ENCODE assay signal across 8 cellular contexts in genomic region chr6:130366011-130366963, GRCh38. TPM values are rescaled to one million over a fixed set of nuclear protein-coding genes. Genes with fewer than 3 reads are reported as not detected.
DNase-seq lines count a peak whose midpoint lies in the region; ATAC-seq, FAIRE-seq and TF ChIP-seq lines count a peak whose summit lies in the region.

Gene TMEM200A (plus strand): TSS chr6:130366017. CDS start chr6:130440423, 74,406 bp downstream.

- H3K4me1 Mint-ChIP-seq in endodermal cell: peaks cover 10% of the 10 kb centered on the region

- H3K4me3 ChIP-seq in endodermal cell (ENCODE audit: low read length) (peak within 1 kb of the TSS; percentile 85), mesodermal cell (ENCODE audit: extremely low read depth, insufficient read depth, low read length, poor library complexity, severe bottlenecking) (peak within 1 kb of the TSS; percentile 71)

- H3K36me3 Mint-ChIP-seq in endodermal cell (ENCODE audit: low read depth): no peaks in the 10 kb centered on the region

- peak; percentile 40 for ATAC-seq in HG03432 (IDR thresholded peaks at IDR 0.05; ENCODE audit: unreplicated experiment)

- peak within 1 kb of the TSS; percentile 43 for H3K9ac ChIP-seq in endodermal cell (ENCODE audit: extremely low read depth, low read length, poor library complexity, severe bottlenecking)

- FAIRE-seq in GM12891 (lab: Jason Lieb, UNC): peak; percentile 13

- H3K36me3 ChIP-seq in endodermal cell (ENCODE audit: control insufficient read depth, insufficient read depth, low read length) (no peaks in the 10 kb centered on the region), mesodermal cell (ENCODE audit: control insufficient read depth, insufficient read depth, low read length) (no peaks in the 10 kb centered on the region)

- H3K27ac Mint-ChIP-seq in endodermal cell: peak within 1 kb of the TSS; percentile 38

- H3K9me3 Mint-ChIP-seq in endodermal cell: no peaks in the 10 kb centered on the region

- H3K4me1 ChIP-seq in endodermal cell (ENCODE audit: control insufficient read depth, insufficient read depth, low read length): no peaks in the 10 kb centered on the region
- H3K4me1 ChIP-seq in mesodermal cell (ENCODE audit: control insufficient read depth, insufficient read depth, low read length, poor library complexity, severe bottlenecking): no peaks in the 10 kb centered on the region

- H3K27me3 ChIP-seq in endodermal cell (ENCODE audit: control insufficient read depth, insufficient read depth, low read length, poor library complexity, severe bottlenecking): peaks cover 24% of the 10 kb centered on the region

- peak within 1 kb of the TSS; percentile 82 for H3K4me3 Mint-ChIP-seq in endodermal cell

- peak; percentile 16 for DNase-seq in GM12891 (ENCODE audit: insufficient read length, low spot score)
- peak; percentile 17 to 36 for DNase-seq in activated CD4-positive, alpha-beta T cell treated with anti-CD3 and anti-CD28 coated beads, Interleukin-2, amount 50 U/mL, for 4 hours
- DNase-seq in endodermal cell: peak; percentile 87
- DNase-seq in stimulated activated naive CD4-positive, alpha-beta T cell treated with Interleukin-2 at 50 U/mL for 16 hours (lab: John Stamatoyannopoulos, UW): peak; percentile 17
- no peak for DNase-seq in NCI-H446 treated with DMSO at 0.1 percent for 48 hours (lab: John Stamatoyannopoulos, UW)
- DNase-seq in NOMO-1 treated with dmso at 0.1 percent for 144 hours (lab: John Stamatoyannopoulos, UW; ENCODE audit: unreplicated experiment): no peak

- peak; percentile 55 for TF ChIP-seq CTCF in endodermal cell (conservative IDR thresholded peaks at IDR 0.05)

- no peak within 1 kb of the TSS for H3K27ac ChIP-seq in endodermal cell (ENCODE audit: low read depth, low read length)
- H3K27ac ChIP-seq in mesodermal cell (ENCODE audit: low read depth, low read length, severe bottlenecking): peak within 1 kb of the TSS; percentile 39

- no peak for TF ChIP-seq POLR2A in GM12891 (IDR thresholded peaks at IDR 0.05; ENCODE audit: low read depth, low read length)

- WGBS in endodermal cell (ENCODE audit: insufficient coverage in 1 of 2, insufficient read length in 1 of 2), 2 experiments: 0 to 2% methylated on average over 18 to 75 of the region's 75 CpGs
- 0 to 1% methylated on average over 28 to 51 of the region's 75 CpGs for WGBS in mesodermal cell (ENCODE audit: insufficient coverage in 2 of 2), 2 experiments

- H3K27me3 Mint-ChIP-seq in endodermal cell (ENCODE audit: insufficient read depth): peaks cover 16% of the 10 kb centered on the region

- H3K9me3 ChIP-seq in endodermal cell (ENCODE audit: control insufficient read depth, low read length) (no peaks in the 10 kb centered on the region), mesodermal cell (ENCODE audit: control insufficient read depth, low read length) (no peaks in the 10 kb centered on the region)

TF ChIP-seq in GM12891, 5 proteins besides CTCF, POLR2A, EP300 and RAD21:
- TF ChIP-seq TAF1 (IDR thresholded peaks at IDR 0.05; ENCODE audit: low read depth, low read length) (no peak), POU2F2 (IDR thresholded peaks at IDR 0.05; ENCODE audit: low read depth, low read length) (no peak), SPI1 (IDR thresholded peaks at IDR 0.05; ENCODE audit: low read depth, low read length) (no peak), PAX5 (IDR thresholded peaks at IDR 0.05; ENCODE audit: insufficient read depth, low read length, severe bottlenecking) (no peak), POLR2AphosphoS5 (IDR thresholded peaks at IDR 0.05; ENCODE audit: low read depth, low read length) (no peak)

RNA-seq across cellular contexts. Expression of gene TMEM200A, which starts in this region (rescaled TPM):
- polyA plus RNA-seq in GM12891 (2012; ENCODE audit: low read depth, missing spikeins): 1.8 TPM
- total RNA-seq in endodermal cell: 1 to 10 TPM; 6.4 to 7.6 TPM
- polyA plus RNA-seq in endodermal cell (2013, experiment 1 of 2): 8.0 TPM
- 7.5 TPM for polyA plus RNA-seq in endodermal cell (2013, experiment 2 of 2)
- polyA plus RNA-seq in mesodermal cell (2013, experiment 1 of 2): 17.9 TPM
- polyA plus RNA-seq in mesodermal cell (2013, experiment 2 of 2): 25.1 TPM

Comparison
In these comparisons a context has a peak if more than half of its experiments do, and no peak if none do; other contexts are left out.
1. DNase-seq: peak in GM12891 (single experiment), activated CD4-positive, alpha-beta T cell treated with anti-CD3 and anti-CD28 coated beads, Interleukin-2, amount 50 U/mL, for 4 hours (2 of 2), endodermal cell (single experiment) and stimulated activated naive CD4-positive, alpha-beta T cell treated with Interleukin-2 at 50 U/mL for 16 hours (single experiment); none in NCI-H446 treated with DMSO at 0.1 percent for 48 hours (single experiment) and NOMO-1 treated with dmso at 0.1 percent for 144 hours (single experiment).